ENCODE assay signal across 8 cellular contexts in the genomic region with DNA sequence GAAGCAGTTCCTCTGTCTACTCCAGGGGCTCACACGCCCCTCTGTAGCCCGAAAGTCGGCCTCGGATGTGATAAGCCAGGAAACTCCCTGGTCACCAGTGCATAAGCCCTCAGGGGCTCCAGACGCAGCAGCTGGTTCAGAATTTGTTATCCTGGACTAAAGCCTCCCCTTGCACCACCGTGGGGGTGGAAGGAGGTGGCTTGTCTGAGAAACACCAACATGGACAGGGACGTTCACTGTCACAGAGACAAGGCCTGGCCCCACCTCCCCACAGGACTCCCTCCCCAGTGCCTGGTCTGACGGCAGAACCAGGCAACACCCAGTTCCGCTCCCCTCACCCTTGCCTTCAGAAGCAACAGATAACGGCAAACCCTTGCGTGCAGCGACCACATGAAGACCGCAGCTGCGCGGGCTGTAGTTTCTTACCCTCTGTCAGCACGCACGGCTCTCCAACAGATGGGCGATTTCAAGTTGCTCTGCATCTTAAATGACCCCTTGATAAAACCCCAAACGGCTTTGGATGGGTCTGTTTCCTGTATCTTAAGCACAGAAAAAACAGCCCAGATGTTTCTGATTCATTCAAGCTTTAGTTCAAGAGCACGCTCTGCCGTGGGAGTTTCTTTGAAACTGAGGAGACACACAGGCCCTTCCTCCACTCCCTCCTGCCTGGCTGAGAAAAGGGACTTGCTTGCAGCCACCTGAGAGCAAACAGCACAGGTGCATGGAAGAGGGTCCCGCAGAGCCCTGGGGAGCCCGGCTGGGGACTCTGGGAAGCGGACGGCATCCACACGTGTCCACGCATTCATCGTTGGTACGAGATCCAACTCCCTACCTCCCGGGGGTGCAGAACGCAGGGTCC. TPM values are rescaled to one million over a fixed set of nuclear protein-coding genes. Genes with fewer than 3 reads are reported as not detected.
A peak's percentile ranks its signal among the peaks of the same experiment; 100 is the strongest.
DNase-seq lines count a peak whose midpoint lies in the region; ATAC-seq and TF ChIP-seq lines count a peak whose summit lies in the region.

No MANE protein-coding gene starts in this region.

- no peak overlapping the region for H3K27ac ChIP-seq in ovary

- intact Hi-C loops in sciatic nerve (cut with DNase I) (no loop called here), ovary (cut with DNase I) (no loop called here)

- H3K27me3 ChIP-seq in ovary, result no peaks in the 10 kb centered on the region

- DNase-seq in OCI-M2 (lab: John Stamatoyannopoulos, UW; ENCODE audit: unreplicated experiment) (peak; percentile 75), sciatic nerve (ENCODE audit: low spot score) (peak; percentile 56), glomerular visceral epithelial cell (ENCODE audit: extremely low spot score) (no peak), C1 segment of cervical spinal cord (lab: John Stamatoyannopoulos, UW) (no peak), ovary (no peak)
- peak; percentile 62 for DNase-seq in central memory CD4-positive, alpha-beta T cell

- 9 to 21% (median 13%) methylated on average over 23 to 31 of the region's 31 CpGs for WGBS in ovary, 3 donors

- TF ChIP-seq POLR2A in ovary (IDR thresholded peaks at IDR 0.05), result no peak

- no peaks in the 10 kb centered on the region for H3K36me3 ChIP-seq in ovary

- no peaks in the 10 kb centered on the region for H3K9me3 ChIP-seq in ovary

- ATAC-seq in GM18498 (IDR thresholded peaks at IDR 0.05; ENCODE audit: unreplicated experiment), result peak; percentile 82
- ATAC-seq in HG02678 (IDR thresholded peaks at IDR 0.05; ENCODE audit: unreplicated experiment), result peak; percentile 75
- peak; percentile 47 for ATAC-seq in sciatic nerve

- H3K4me3 ChIP-seq in ovary, result no peak overlapping the region

- H3K4me1 ChIP-seq in ovary (ENCODE audit: insufficient read depth), result peaks cover 12% of the 10 kb centered on the region

- TF ChIP-seq CTCF in ovary (IDR thresholded peaks at IDR 0.05), result no peak

- no peak for TF ChIP-seq EP300 in ovary (IDR thresholded peaks at IDR 0.05)

RNA-seq across cellular contexts. Expression of a gene that starts 44.7 kb away (rescaled TPM):
- total RNA-seq in sciatic nerve, result 0.89 TPM
- 10 to 100 TPM in 1 of 7 donors, 1 to 10 TPM in 4, under 1 TPM in 2; 0.33 to 17.2 (median 1.5) TPM for total RNA-seq in ovary
- polyA plus RNA-seq in ovary, result under 1 TPM in 1 of 2 donors, not detected in 1; 0.80 TPM

Comparison
In these comparisons a context has a peak if more than half of its experiments do, and no peak if none do; other contexts are left out.
1. DNase-seq: peak in OCI-M2 (single experiment), central memory CD4-positive, alpha-beta T cell (single experiment) and sciatic nerve (single experiment); none in glomerular visceral epithelial cell (single experiment), C1 segment of cervical spinal cord (0 of 14) and ovary (0 of 5).
2. Peak in every context shown above with its lines, with median percentiles within 50 percentile points of each other: ATAC-seq.